ENCODE assay signal across 8 cellular contexts in genomic region chr21:43866659-43867331, GRCh38. TPM values are rescaled to one million over a fixed set of nuclear protein-coding genes. Genes with fewer than 3 reads are reported as not detected.
DNase-seq lines count a peak whose midpoint lies in the region; ATAC-seq and TF ChIP-seq lines count a peak whose summit lies in the region.

No MANE protein-coding gene starts in this region.

- CTCF ChIA-PET in HEK293T (lab: Yijun Ruan, JAX), result no interaction called here

- H3K4me1 ChIP-seq in SJCRH30 (peaks cover 11% of the 10 kb centered on the region), right lobe of liver (peaks cover 0 to 32% (median 14%) of the 10 kb centered on the region in 4 donors)

- ATAC-seq in right lobe of liver, result peak; percentile 70 to 82 (median 78)
- peak; percentile 34 to 53 for ATAC-seq in stimulated activated naive B cell treated with anti-CD40 and anti-IgM and Interleukin-4, amounts not matched to agents 10 μg/mL and 1 μg/mL and 100 μg/mL, for 72 hours (replicated peaks)

- DNase-seq in SJCRH30 (peak in 1 of 2 experiments; percentile 10), right lobe of liver (peak; percentile 74 to 91 (median 85)), epidermal melanocyte (ENCODE audit: insufficient read length, low spot score) (no peak), HEK293T (ENCODE audit: extremely low spot score) (no peak), cortex of kidney (lab: John Stamatoyannopoulos, UW) (no peak)
- DNase-seq in stimulated activated naive B cell treated with anti-CD40 and anti-IgM and Interleukin-4, amounts not matched to agents 10 μg/mL and 1 μg/mL and 100 μg/mL, for 72 hours, result no peak

- peaks cover 35% of the 10 kb centered on the region for H3K36me3 Mint-ChIP-seq in brain
- H3K36me3 Mint-ChIP-seq in stimulated activated naive B cell treated with anti-CD40 and anti-IgM and Interleukin-4, amounts not matched to agents 10 μg/mL and 1 μg/mL and 100 μg/mL, for 72 hours, result peaks cover 14 to 41% of the 10 kb centered on the region in 2 donors

- H3K4me3 ChIP-seq in SJCRH30 (peak overlapping the region; percentile 71), right lobe of liver (peak overlapping the region; percentile 48 to 85 (median 68))

- peaks cover 0 to 4% (median 3%) of the 10 kb centered on the region in 5 experiments for H3K9me3 Mint-ChIP-seq in brain
- no peaks in the 10 kb centered on the region for H3K9me3 Mint-ChIP-seq in stimulated activated naive B cell treated with anti-CD40 and anti-IgM and Interleukin-4, amounts not matched to agents 10 μg/mL and 1 μg/mL and 100 μg/mL, for 72 hours

- H3K27me3 Mint-ChIP-seq in brain, result peaks cover 3% of the 10 kb centered on the region
- H3K27me3 Mint-ChIP-seq in stimulated activated naive B cell treated with anti-CD40 and anti-IgM and Interleukin-4, amounts not matched to agents 10 μg/mL and 1 μg/mL and 100 μg/mL, for 72 hours, result no peaks in the 10 kb centered on the region

- intact Hi-C loops in right lobe of liver (cut with DNase I), result loop anchor here (5.0 to 10.0 kb wide), 2 partner anchors 46 to 58 kb away; no protein-coding TSS in a partner anchor

- H3K9me3 ChIP-seq in SJCRH30 (replicated peaks) (no peaks in the 10 kb centered on the region), right lobe of liver (no peaks in the 10 kb centered on the region)

- peak overlapping the region; percentile 74 to 93 (median 89) for H3K27ac Mint-ChIP-seq in brain
- peak overlapping the region; percentile 90 for H3K27ac Mint-ChIP-seq in stimulated activated naive B cell treated with anti-CD40 and anti-IgM and Interleukin-4, amounts not matched to agents 10 μg/mL and 1 μg/mL and 100 μg/mL, for 72 hours

- POLR2A ChIA-PET in HEK293T (lab: Yijun Ruan, JAX), result interaction anchor here (1.2 kb wide), 1 partner anchor 17 kb away, joined by 4 read pairs; no protein-coding TSS in a partner anchor

- H3K27me3 ChIP-seq in SJCRH30 (peaks cover 11% of the 10 kb centered on the region), right lobe of liver (no peaks in the 10 kb centered on the region)

- H3K4me1 Mint-ChIP-seq in brain, result peaks cover 33% of the 10 kb centered on the region
- peaks cover 28 to 33% of the 10 kb centered on the region in 2 donors for H3K4me1 Mint-ChIP-seq in stimulated activated naive B cell treated with anti-CD40 and anti-IgM and Interleukin-4, amounts not matched to agents 10 μg/mL and 1 μg/mL and 100 μg/mL, for 72 hours

- H3K4me3 Mint-ChIP-seq in brain, result peak overlapping the region; percentile 82 to 91 (median 85)
- H3K4me3 Mint-ChIP-seq in stimulated activated naive B cell treated with anti-CD40 and anti-IgM and Interleukin-4, amounts not matched to agents 10 μg/mL and 1 μg/mL and 100 μg/mL, for 72 hours, result peak overlapping the region; percentile 80 to 91

- no peak for TF ChIP-seq CTCF in brain (conservative IDR thresholded peaks at IDR 0.05)
- no peak for TF ChIP-seq CTCF in right lobe of liver (IDR thresholded peaks at IDR 0.05)

- TF ChIP-seq POLR2A in GM19099 (IDR thresholded peaks at IDR 0.05; ENCODE audit: extremely low read depth, insufficient read length, low read depth) (peak; percentile 53), right lobe of liver (IDR thresholded peaks at IDR 0.05) (peak; percentile 40)

- H3K27ac ChIP-seq in SJCRH30, result no peak overlapping the region
- peak overlapping the region; percentile 77 to 89 (median 89) for H3K27ac ChIP-seq in right lobe of liver

- 27% methylated on average over 11 of the region's 24 CpGs for WGBS in right lobe of liver (ENCODE audit: insufficient coverage, low coverage, low lambda C conversion rate, missing lambda C conversion rate)

- H3K36me3 ChIP-seq in SJCRH30, result no peaks in the 10 kb centered on the region
- H3K36me3 ChIP-seq in right lobe of liver, result no peaks in the 10 kb centered on the region

TF ChIP-seq in HEK293T, 16 proteins besides CTCF, POLR2A, EP300 and RAD21:
- TF ChIP-seq FOXA1 (IDR thresholded peaks at IDR 0.05) (no peak), L3MBTL2 (conservative IDR thresholded peaks at IDR 0.05) (no peak), ARNT (IDR thresholded peaks at IDR 0.05) (no peak), NFRKB (IDR thresholded peaks at IDR 0.05) (no peak)
- TF ChIP-seq, protein P1, sequence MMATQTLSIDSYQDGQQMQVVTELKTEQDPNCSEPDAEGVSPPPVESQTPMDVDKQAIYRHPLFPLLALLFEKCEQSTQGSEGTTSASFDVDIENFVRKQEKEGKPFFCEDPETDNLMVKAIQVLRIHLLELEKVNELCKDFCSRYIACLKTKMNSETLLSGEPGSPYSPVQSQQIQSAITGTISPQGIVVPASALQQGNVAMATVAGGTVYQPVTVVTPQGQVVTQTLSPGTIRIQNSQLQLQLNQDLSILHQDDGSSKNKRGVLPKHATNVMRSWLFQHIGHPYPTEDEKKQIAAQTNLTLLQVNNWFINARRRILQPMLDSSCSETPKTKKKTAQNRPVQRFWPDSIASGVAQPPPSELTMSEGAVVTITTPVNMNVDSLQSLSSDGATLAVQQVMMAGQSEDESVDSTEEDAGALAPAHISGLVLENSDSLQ (IDR thresholded peaks at IDR 0.05), result no peak
TF ChIP-seq in HEK293T: peak in this region for 0.

RNA-seq across cellular contexts. Expression of gene AGPAT3, which starts 1.8 kb away (rescaled TPM):
- total RNA-seq in SJCRH30 (2014; rRNA removed; shearing (Covaris generic)), result 16.4 and 18.3 TPM in 2 replicates
- 46.2 TPM for polyA plus RNA-seq in brain (ENCODE audit: insufficient read depth, low read depth, low replicate concordance)
- 100 to 1,000 TPM in 2 of 6 experiments, 10 to 100 TPM in 4; 56.9 to 111 (median 95.3) TPM for total RNA-seq in right lobe of liver

Comparison
In these comparisons a context has a peak if more than half of its experiments do, and no peak if none do; other contexts are left out.
1. DNase-seq: peak in right lobe of liver (3 of 3); none in stimulated activated naive B cell treated with anti-CD40 and anti-IgM and Interleukin-4, amounts not matched to agents 10 μg/mL and 1 μg/mL and 100 μg/mL, for 72 hours (single experiment), epidermal melanocyte (single experiment), HEK293T (single experiment) and cortex of kidney (single experiment).